ENCODE assay signal across 18 cellular contexts in genomic region chr2:157489981-157490380, GRCh38. TPM values are rescaled to one million over a fixed set of nuclear protein-coding genes. Genes with fewer than 3 reads are reported as not detected.
A peak's percentile ranks its signal among the peaks of the same experiment; 100 is the strongest.
DNase-seq lines count a peak whose midpoint lies in the region; ATAC-seq, FAIRE-seq and TF ChIP-seq lines count a peak whose summit lies in the region.
"Had no signal": no experiment of that assay in that cellular context is flagged by ENCODE, and none has a peak within 500 bp of the region (broad histone marks: within the 10 kb centered on the region; RNA-seq: fewer than 3 reads in every experiment).

No MANE protein-coding gene starts in this region.

- DNase-seq in A549 (ENCODE audit: low read depth in 1 of 2, low spot score in 1 of 2) (no peak), Caki2 (ENCODE audit: low read depth) (peak; percentile 3), K562 (ENCODE audit: extremely low read depth in 1 of 4, low spot score in 3 of 4) (no peak), urothelium cell line (ENCODE audit: low spot score) (no peak), right cardiac atrium (no peak)
- DNase-seq in activated CD4-positive, alpha-beta memory T cell treated with anti-CD3 and anti-CD28 coated beads, Interleukin-2, amount 10 ng/mL, durations not matched to agents 7 days and 5 days, result no peak
- DNase-seq: Calu3; CD4-positive, CD25-positive, alpha-beta regulatory T cell; DMS53; HCEC 1CT; IMR-90; NCI-H1436; NCI-H2029; NCI-H510A treated with DMSO at 0.1 percent for 48 hours; SHP77; SK-N-SH had no signal

- peaks cover under 1% of the 10 kb centered on the region for H3K9me3 Mint-ChIP-seq in activated CD4-positive, alpha-beta memory T cell treated with anti-CD3 and anti-CD28 coated beads, Interleukin-2, amount 10 ng/mL, durations not matched to agents 7 days and 5 days
- H3K9me3 Mint-ChIP-seq: CD4-positive, CD25-positive, alpha-beta regulatory T cell had no signal

- ATAC-seq in A549 (no peak), K562 (no peak), right cardiac atrium (no peak)

- H3K4me2 ChIP-seq in A549 (peak overlapping the region; percentile 56; the same call in 1 of the 3 replicates), K562 (ENCODE audit: insufficient read depth, low read length) (no peak overlapping the region)
- H3K4me2 ChIP-seq: SK-N-SH had no signal

- TF ChIP-seq CTCF in A549 (IDR thresholded peaks at IDR 0.05) (no peak), K562 (IDR thresholded peaks at IDR 0.05 in 2 of 3, conservative IDR thresholded peaks at IDR 0.05 in 1 of 3; ENCODE audit: insufficient read depth in 2 of 3, low read depth in 1 of 3, low read length in 3 of 3) (no peak), neutrophil (IDR thresholded peaks at IDR 0.05) (no peak)

- no peaks in the 10 kb centered on the region for H3K9me1 ChIP-seq in K562 (ENCODE audit: control insufficient read depth, insufficient read depth, low read length)

- TF ChIP-seq EP300 in A549 (IDR thresholded peaks at IDR 0.05) (no peak), K562 (IDR thresholded peaks at IDR 0.05; ENCODE audit: low read length) (no peak)

- no peak overlapping the region for H3K27ac Mint-ChIP-seq in activated CD4-positive, alpha-beta memory T cell treated with anti-CD3 and anti-CD28 coated beads, Interleukin-2, amount 10 ng/mL, durations not matched to agents 7 days and 5 days

- H3K4me3 ChIP-seq in A549 (no peak overlapping the region), K562 (no peak overlapping the region), neutrophil (ENCODE audit: low read depth in 1 of 2, low read length in 1 of 2) (no peak overlapping the region), right cardiac atrium (ENCODE audit: low read length) (no peak overlapping the region)

- no peak overlapping the region for H3K9ac ChIP-seq in K562 (ENCODE audit: insufficient read depth in 1 of 2, low read depth in 2 of 2, low read length in 2 of 2)
- H3K9ac ChIP-seq: SK-N-SH had no signal

- intact Hi-C loops in K562 (cut with micrococcal nuclease), result loop anchor here (5.0 to 10.0 kb wide), 2 partner anchors 163 to 425 kb away; partner anchors contain the start of gene ERMN
- intact Hi-C loops in right cardiac atrium (cut with DNase I), result loop anchor here (5.0 to 10.0 kb wide), 4 partner anchors 105 to 515 kb away; partner anchors contain the start of gene ERMN (in 1 of the 4)

- in situ Hi-C loops in Caki2 (cut with HindIII; ENCODE audit: low pct_unique_long_range_greater_than_20kb, low sequenced_read_pairs) (no loop called here), K562 (cut with MboI) (loop anchor here (5.0 to 25.0 kb wide), 2 partner anchors 517 to 1247 kb away; no protein-coding TSS in a partner anchor)

- H3K36me3 ChIP-seq in K562 (ENCODE audit: control insufficient read depth, insufficient read depth, low read length), result no peaks in the 10 kb centered on the region
- H3K36me3 ChIP-seq in neutrophil, result no peaks in the 10 kb centered on the region

- TF ChIP-seq POLR2A in A549 (IDR thresholded peaks at IDR 0.05; ENCODE audit: low read length) (no peak), K562 (conservative IDR thresholded peaks at IDR 0.05) (no peak)

- H3K4me1 ChIP-seq in A549 (peaks cover 34% of the 10 kb centered on the region), K562 (replicated peaks in 1 of 2; ENCODE audit: control insufficient read depth in 2 of 2, insufficient read depth in 2 of 2, low read length in 2 of 2) (no peaks in the 10 kb centered on the region), neutrophil (ENCODE audit: control insufficient read depth in 1 of 2, insufficient read depth in 1 of 2, low read depth in 1 of 2, low read length in 1 of 2) (peaks cover 8 to 35% of the 10 kb centered on the region in 2 experiments), right cardiac atrium (ENCODE audit: control insufficient read depth, insufficient read depth, low read length) (no peaks in the 10 kb centered on the region)

- TF ChIP-seq RAD21 in A549 (conservative IDR thresholded peaks at IDR 0.05 in 1 of 2, IDR thresholded peaks at IDR 0.05 in 1 of 2), result no peak
- TF ChIP-seq RAD21 in K562 (CRISPR knock-in tag; conservative IDR thresholded peaks at IDR 0.05 in 1 of 2, IDR thresholded peaks at IDR 0.05 in 1 of 2), result no peak

- WGBS in A549 (ENCODE audit: missing lambda C conversion rate), result 23% methylated on average over 1 of the region's 1 CpG
- WGBS in K562 (ENCODE audit: insufficient coverage, low coverage, missing lambda C conversion rate), result 0% methylated on average over 1 of the region's 1 CpG
- 74% methylated on average over 1 of the region's 1 CpG for WGBS in right cardiac atrium

- POLR2A ChIA-PET in A549 (lab: Yijun Ruan, JAX), result no interaction called here
- POLR2A ChIA-PET in K562 (lab: Yijun Ruan, JAX), result no interaction called here
- POLR2A ChIA-PET in activated CD4-positive, alpha-beta memory T cell treated with anti-CD3 and anti-CD28 coated beads, Interleukin-2, amount 10 ng/mL, durations not matched to agents 7 days and 5 days (lab: Charles Lee), result interaction anchor here (1.0 to 6.2 kb wide), 10 partner anchors 9 to 185 kb away, joined by 3 to 43 read pairs (median 5); partner anchors contain the start of gene CYTIP

- peaks cover 85% of the 10 kb centered on the region for H3K4me1 Mint-ChIP-seq in activated CD4-positive, alpha-beta memory T cell treated with anti-CD3 and anti-CD28 coated beads, Interleukin-2, amount 10 ng/mL, durations not matched to agents 7 days and 5 days

- H4K20me1 ChIP-seq in K562 (replicated peaks; ENCODE audit: control insufficient read depth, insufficient read depth, low read length), result no peaks in the 10 kb centered on the region

- H3K27me3 ChIP-seq in K562 (ENCODE audit: control insufficient read depth in 2 of 2, insufficient read depth in 2 of 2, low read length in 2 of 2) (peaks cover 3 to 7% of the 10 kb centered on the region in 2 experiments; a peak in 3 of 5 replicates), neutrophil (no peaks in the 10 kb centered on the region), right cardiac atrium (ENCODE audit: control insufficient read depth, insufficient read depth) (no peaks in the 10 kb centered on the region)

- BruUV-seq in K562 (replicated peaks; lab: Mats Ljungman, UMichigan), result no TSS peak

- H2AFZ ChIP-seq in K562 (ENCODE audit: low read depth, low read length), result no peak overlapping the region

- H3K27ac ChIP-seq in A549, result no peak overlapping the region
- H3K27ac ChIP-seq in K562 (ENCODE audit: extremely low read depth, low read depth, low read length), result no peak overlapping the region
- peak overlapping the region; percentile 67 for H3K27ac ChIP-seq in neutrophil
- H3K27ac ChIP-seq in right cardiac atrium (ENCODE audit: low read length), result no peak overlapping the region

- H3K9me3 ChIP-seq in A549 (no peaks in the 10 kb centered on the region), K562 (replicated peaks; ENCODE audit: control insufficient read depth, insufficient read depth, low read depth, low read length) (no peaks in the 10 kb centered on the region), neutrophil (no peaks in the 10 kb centered on the region), right cardiac atrium (ENCODE audit: control insufficient read depth, low read length) (no peaks in the 10 kb centered on the region)
- H3K9me3 ChIP-seq: SK-N-SH had no signal

- H3K4me3 Mint-ChIP-seq in activated CD4-positive, alpha-beta memory T cell treated with anti-CD3 and anti-CD28 coated beads, Interleukin-2, amount 10 ng/mL, durations not matched to agents 7 days and 5 days, result no peak overlapping the region
- H3K4me3 Mint-ChIP-seq: CD4-positive, CD25-positive, alpha-beta regulatory T cell had no signal

- H3K27me3 Mint-ChIP-seq in activated CD4-positive, alpha-beta memory T cell treated with anti-CD3 and anti-CD28 coated beads, Interleukin-2, amount 10 ng/mL, durations not matched to agents 7 days and 5 days, result no peaks in the 10 kb centered on the region
- H3K27me3 Mint-ChIP-seq: CD4-positive, CD25-positive, alpha-beta regulatory T cell had no signal

- H3K79me2 ChIP-seq in K562 (ENCODE audit: control insufficient read depth, insufficient read depth, low read length), result no peaks in the 10 kb centered on the region

- CTCF ChIA-PET in A549 (lab: Yijun Ruan, JAX) (interaction anchor here (1.3 to 3.0 kb wide), 4 partner anchors 8 to 162 kb away, joined by 3 to 7 read pairs (median 5); no protein-coding TSS in a partner anchor), K562 (lab: Yijun Ruan, JAX; ENCODE audit: low intra/inter-chr PET ratio) (no interaction called here)
- CTCF ChIA-PET in activated CD4-positive, alpha-beta memory T cell treated with anti-CD3 and anti-CD28 coated beads, Interleukin-2, amount 10 ng/mL, durations not matched to agents 7 days and 5 days (lab: Charles Lee), result interaction anchor here (1.0 to 6.0 kb wide), 9 partner anchors 10 to 187 kb away, joined by 3 to 50 read pairs (median 10); partner anchors contain the start of gene ACVR1C

- FAIRE-seq in A549 (lab: Jason Lieb, UNC) (no peak), K562 (lab: Jason Lieb, UNC) (no peak), urothelium cell line (lab: Jason Lieb, UNC) (no peak)

- H3K36me3 Mint-ChIP-seq in activated CD4-positive, alpha-beta memory T cell treated with anti-CD3 and anti-CD28 coated beads, Interleukin-2, amount 10 ng/mL, durations not matched to agents 7 days and 5 days (ENCODE audit: low read depth), result peaks cover 4% of the 10 kb centered on the region
- H3K36me3 Mint-ChIP-seq: CD4-positive, CD25-positive, alpha-beta regulatory T cell had no signal

RNA-seq across cellular contexts. Expression of gene CYTIP, which starts 46.1 kb away (rescaled TPM):
- 0.34 and 0.52 TPM in 2 replicates for polyA plus RNA-seq in A549 (2011; rRNA removed)
- polyA plus RNA-seq in A549 (2012; cell fraction: cytosol; rRNA removed), result not detected in 2 replicates
- not detected in 2 replicates for polyA plus RNA-seq in A549 (2012; cell fraction: nucleus; rRNA removed)
- not detected in 3 replicates for polyA plus RNA-seq in A549 (2017; fragmentation: RNase III; extraction: RNeasy Plus Mini Kit Qiagen cat#74134 plus additional on column Dnase treatment)
- 0.25 and 0.73 TPM in 2 replicates for polyA minus RNA-seq in A549 (2011; rRNA and poly(A)+ RNA removed)
- 0.07 TPM in 1 of 2 replicates, not detected in the other for total RNA-seq in Caki2 (2014; rRNA removed; shearing (Covaris generic); ENCODE audit: low replicate concordance)
- 0.18 TPM in 1 of 2 replicates, not detected in the other for total RNA-seq in K562 (2011; cell fraction: chromatin; rRNA removed; ENCODE audit: low replicate concordance)
- total RNA-seq in K562 (2011; cell fraction: nucleolus; rRNA removed), result not detected in 2 replicates
- not detected in 2 replicates for total RNA-seq in K562 (2011; cell fraction: nucleoplasm; rRNA removed)
- 0.12 TPM in 1 of 2 replicates, not detected in the other for total RNA-seq in K562 (2014; rRNA removed)
- 0.16 and 0.29 TPM in 2 replicates for total RNA-seq in K562 (2014; rRNA removed; fragmentation: Illumina TruSeq; extraction: Trizol)
- 0.23 and 0.33 TPM in 2 replicates for total RNA-seq in K562 (2015; rRNA removed; fragmentation: Illumina TruSeq; extraction: Trizol)
- total RNA-seq in K562 (2021), result 0.33 and 0.42 TPM in 2 replicates
- polyA plus RNA-seq in K562 (2011; rRNA removed), result 0.08 and 0.13 TPM in 2 replicates
- 0.03 and 0.10 TPM in 2 replicates for polyA plus RNA-seq in K562 (2011; cell fraction: cytosol; rRNA removed)
- 0.31 and 0.34 TPM in 2 replicates for polyA plus RNA-seq in K562 (2011; cell fraction: nucleus; rRNA removed)
- 0.36 and 0.57 TPM in 2 replicates for polyA plus RNA-seq in K562 (2012)
- 0.12 and 0.24 TPM in 2 replicates for polyA plus RNA-seq in K562 (2014; fragmentation: Illumina TruSeq; extraction: Trizol)
- under 1 TPM; 0.10 to 0.35 TPM for polyA plus RNA-seq in K562 (2014; fragmentation: Nextera tagmentation; extraction: Ambion mirVana)
- 0.03 and 0.22 TPM in 2 replicates for polyA plus RNA-seq in K562 (2014; rRNA removed)
- 0.27 and 0.42 TPM in 2 replicates for polyA minus RNA-seq in K562 (2011; rRNA and poly(A)+ RNA removed)
- polyA minus RNA-seq in K562 (2011; cell fraction: cytosol; rRNA and poly(A)+ RNA removed), result not detected in 2 replicates
- not detected in 2 replicates for polyA minus RNA-seq in K562 (2011; cell fraction: nucleus; rRNA and poly(A)+ RNA removed)
- total RNA-seq in activated CD4-positive, alpha-beta memory T cell treated with anti-CD3 and anti-CD28 coated beads, Interleukin-2, amount 10 ng/mL, durations not matched to agents 7 days and 5 days, result 100 to 1,000 TPM; 389 to 406 TPM
- 1 to 10 TPM; 2.3 to 4.2 (median 3.2) TPM for total RNA-seq in right cardiac atrium
- 1.3 TPM for polyA plus RNA-seq in right cardiac atrium
- total RNA-seq: Calu3, HT1080, IMR-90 had no signal
- polyA plus RNA-seq: IMR-90, SK-N-SH had no signal

Comparison
In these comparisons a context has a peak if more than half of its experiments do, and no peak if none do; other contexts are left out.
1. RNA of gene CYTIP, which starts 46.1 kb away (total RNA-seq): 389 to 406 TPM in activated CD4-positive, alpha-beta memory T cell treated with anti-CD3 and anti-CD28 coated beads, Interleukin-2, amount 10 ng/mL, durations not matched to agents 7 days and 5 days; 2.3 to 4.2 TPM in right cardiac atrium, 0.12 to 0.42 TPM in K562 and 0.07 TPM in Caki2; every median in the first group is over 10 times any median in the second.